ENCODE assay signal across 1 cellular context in genomic region chr13:113904411-113904810, GRCh38.
TF ChIP-seq lines count a peak whose summit lies in the region.

No MANE protein-coding gene starts in this region.

TF ChIP-seq in HEK293, 187 proteins besides CTCF, POLR2A, EP300 and RAD21 (continued from another document):
- TF ChIP-seq ZSCAN30 (tag by site-specific recombination; IDR thresholded peaks at IDR 0.05), result peak; percentile 48; the same call in 1 of the 2 replicates
- TF ChIP-seq MZF1 (tag by site-specific recombination; IDR thresholded peaks at IDR 0.05; ENCODE audit: borderline replicate concordance), result no peak
- TF ChIP-seq ZNF654 (tag by site-specific recombination; IDR thresholded peaks at IDR 0.05; ENCODE audit: low read depth), result peak; percentile 62
- TF ChIP-seq ZNF398 (tag by site-specific recombination; IDR thresholded peaks at IDR 0.05), result no peak
- no peak for TF ChIP-seq BCL6B (tag by site-specific recombination; IDR thresholded peaks at IDR 0.05)
